ENCODE assay signal across 1 cellular context in the genomic region with DNA sequence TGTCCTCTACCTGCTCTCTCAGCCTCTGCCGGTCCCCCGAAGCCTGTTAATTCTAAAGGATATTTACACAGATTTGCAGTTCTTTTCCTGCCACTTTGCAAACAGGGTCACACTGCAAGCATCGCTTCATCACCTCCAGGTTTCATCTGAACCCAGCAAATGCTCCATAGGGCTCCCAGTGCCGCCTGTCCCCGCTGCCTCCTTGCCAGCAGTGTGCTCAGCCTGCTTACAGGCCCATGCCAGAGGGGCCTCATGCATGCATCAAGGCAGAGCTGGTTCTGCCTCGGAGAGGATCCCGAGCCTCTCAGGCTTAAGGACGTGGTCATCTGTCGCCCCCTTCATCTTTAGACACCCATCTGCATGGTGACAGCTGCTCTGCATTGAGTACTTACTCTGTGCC.
TF ChIP-seq lines count a peak whose summit lies in the region.

No MANE protein-coding gene starts in this region.

TF ChIP-seq in H1, 55 proteins besides CTCF, POLR2A, EP300 and RAD21:
- TF ChIP-seq NRF1 (IDR thresholded peaks at IDR 0.05; ENCODE audit: low read depth, low read length) (no peak), POLR2AphosphoS5 (IDR thresholded peaks at IDR 0.05; ENCODE audit: low read depth, low read length) (no peak), GTF2F1 (IDR thresholded peaks at IDR 0.05; ENCODE audit: borderline replicate concordance, low read depth, low read length) (no peak), USF2 (IDR thresholded peaks at IDR 0.05; ENCODE audit: low read length) (no peak), SP4 (IDR thresholded peaks at IDR 0.05; ENCODE audit: low read length) (no peak), SIN3A (conservative IDR thresholded peaks at IDR 0.05 in 1 of 2, IDR thresholded peaks at IDR 0.05 in 1 of 2; ENCODE audit: low read depth in 1 of 2, low read length in 2 of 2) (no peak), ZNF274 (IDR thresholded peaks at IDR 0.05; ENCODE audit: borderline replicate concordance, extremely low read depth, low read length) (no peak), SIX5 (IDR thresholded peaks at IDR 0.05; ENCODE audit: low read depth, low read length) (no peak), KDM5A (IDR thresholded peaks at IDR 0.05; ENCODE audit: low read length) (no peak)
- TF ChIP-seq, protein P1, sequence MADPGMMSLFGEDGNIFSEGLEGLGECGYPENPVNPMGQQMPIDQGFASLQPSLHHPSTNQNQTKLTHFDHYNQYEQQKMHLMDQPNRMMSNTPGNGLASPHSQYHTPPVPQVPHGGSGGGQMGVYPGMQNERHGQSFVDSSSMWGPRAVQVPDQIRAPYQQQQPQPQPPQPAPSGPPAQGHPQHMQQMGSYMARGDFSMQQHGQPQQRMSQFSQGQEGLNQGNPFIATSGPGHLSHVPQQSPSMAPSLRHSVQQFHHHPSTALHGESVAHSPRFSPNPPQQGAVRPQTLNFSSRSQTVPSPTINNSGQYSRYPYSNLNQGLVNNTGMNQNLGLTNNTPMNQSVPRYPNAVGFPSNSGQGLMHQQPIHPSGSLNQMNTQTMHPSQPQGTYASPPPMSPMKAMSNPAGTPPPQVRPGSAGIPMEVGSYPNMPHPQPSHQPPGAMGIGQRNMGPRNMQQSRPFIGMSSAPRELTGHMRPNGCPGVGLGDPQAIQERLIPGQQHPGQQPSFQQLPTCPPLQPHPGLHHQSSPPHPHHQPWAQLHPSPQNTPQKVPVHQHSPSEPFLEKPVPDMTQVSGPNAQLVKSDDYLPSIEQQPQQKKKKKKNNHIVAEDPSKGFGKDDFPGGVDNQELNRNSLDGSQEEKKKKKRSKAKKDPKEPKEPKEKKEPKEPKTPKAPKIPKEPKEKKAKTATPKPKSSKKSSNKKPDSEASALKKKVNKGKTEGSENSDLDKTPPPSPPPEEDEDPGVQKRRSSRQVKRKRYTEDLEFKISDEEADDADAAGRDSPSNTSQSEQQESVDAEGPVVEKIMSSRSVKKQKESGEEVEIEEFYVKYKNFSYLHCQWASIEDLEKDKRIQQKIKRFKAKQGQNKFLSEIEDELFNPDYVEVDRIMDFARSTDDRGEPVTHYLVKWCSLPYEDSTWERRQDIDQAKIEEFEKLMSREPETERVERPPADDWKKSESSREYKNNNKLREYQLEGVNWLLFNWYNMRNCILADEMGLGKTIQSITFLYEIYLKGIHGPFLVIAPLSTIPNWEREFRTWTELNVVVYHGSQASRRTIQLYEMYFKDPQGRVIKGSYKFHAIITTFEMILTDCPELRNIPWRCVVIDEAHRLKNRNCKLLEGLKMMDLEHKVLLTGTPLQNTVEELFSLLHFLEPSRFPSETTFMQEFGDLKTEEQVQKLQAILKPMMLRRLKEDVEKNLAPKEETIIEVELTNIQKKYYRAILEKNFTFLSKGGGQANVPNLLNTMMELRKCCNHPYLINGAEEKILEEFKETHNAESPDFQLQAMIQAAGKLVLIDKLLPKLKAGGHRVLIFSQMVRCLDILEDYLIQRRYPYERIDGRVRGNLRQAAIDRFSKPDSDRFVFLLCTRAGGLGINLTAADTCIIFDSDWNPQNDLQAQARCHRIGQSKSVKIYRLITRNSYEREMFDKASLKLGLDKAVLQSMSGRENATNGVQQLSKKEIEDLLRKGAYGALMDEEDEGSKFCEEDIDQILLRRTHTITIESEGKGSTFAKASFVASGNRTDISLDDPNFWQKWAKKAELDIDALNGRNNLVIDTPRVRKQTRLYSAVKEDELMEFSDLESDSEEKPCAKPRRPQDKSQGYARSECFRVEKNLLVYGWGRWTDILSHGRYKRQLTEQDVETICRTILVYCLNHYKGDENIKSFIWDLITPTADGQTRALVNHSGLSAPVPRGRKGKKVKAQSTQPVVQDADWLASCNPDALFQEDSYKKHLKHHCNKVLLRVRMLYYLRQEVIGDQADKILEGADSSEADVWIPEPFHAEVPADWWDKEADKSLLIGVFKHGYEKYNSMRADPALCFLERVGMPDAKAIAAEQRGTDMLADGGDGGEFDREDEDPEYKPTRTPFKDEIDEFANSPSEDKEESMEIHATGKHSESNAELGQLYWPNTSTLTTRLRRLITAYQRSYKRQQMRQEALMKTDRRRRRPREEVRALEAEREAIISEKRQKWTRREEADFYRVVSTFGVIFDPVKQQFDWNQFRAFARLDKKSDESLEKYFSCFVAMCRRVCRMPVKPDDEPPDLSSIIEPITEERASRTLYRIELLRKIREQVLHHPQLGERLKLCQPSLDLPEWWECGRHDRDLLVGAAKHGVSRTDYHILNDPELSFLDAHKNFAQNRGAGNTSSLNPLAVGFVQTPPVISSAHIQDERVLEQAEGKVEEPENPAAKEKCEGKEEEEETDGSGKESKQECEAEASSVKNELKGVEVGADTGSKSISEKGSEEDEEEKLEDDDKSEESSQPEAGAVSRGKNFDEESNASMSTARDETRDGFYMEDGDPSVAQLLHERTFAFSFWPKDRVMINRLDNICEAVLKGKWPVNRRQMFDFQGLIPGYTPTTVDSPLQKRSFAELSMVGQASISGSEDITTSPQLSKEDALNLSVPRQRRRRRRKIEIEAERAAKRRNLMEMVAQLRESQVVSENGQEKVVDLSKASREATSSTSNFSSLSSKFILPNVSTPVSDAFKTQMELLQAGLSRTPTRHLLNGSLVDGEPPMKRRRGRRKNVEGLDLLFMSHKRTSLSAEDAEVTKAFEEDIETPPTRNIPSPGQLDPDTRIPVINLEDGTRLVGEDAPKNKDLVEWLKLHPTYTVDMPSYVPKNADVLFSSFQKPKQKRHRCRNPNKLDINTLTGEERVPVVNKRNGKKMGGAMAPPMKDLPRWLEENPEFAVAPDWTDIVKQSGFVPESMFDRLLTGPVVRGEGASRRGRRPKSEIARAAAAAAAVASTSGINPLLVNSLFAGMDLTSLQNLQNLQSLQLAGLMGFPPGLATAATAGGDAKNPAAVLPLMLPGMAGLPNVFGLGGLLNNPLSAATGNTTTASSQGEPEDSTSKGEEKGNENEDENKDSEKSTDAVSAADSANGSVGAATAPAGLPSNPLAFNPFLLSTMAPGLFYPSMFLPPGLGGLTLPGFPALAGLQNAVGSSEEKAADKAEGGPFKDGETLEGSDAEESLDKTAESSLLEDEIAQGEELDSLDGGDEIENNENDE (IDR thresholded peaks at IDR 0.05; ENCODE audit: insufficient replicate concordance, low read length), result no peak
